In the genomic region with DNA sequence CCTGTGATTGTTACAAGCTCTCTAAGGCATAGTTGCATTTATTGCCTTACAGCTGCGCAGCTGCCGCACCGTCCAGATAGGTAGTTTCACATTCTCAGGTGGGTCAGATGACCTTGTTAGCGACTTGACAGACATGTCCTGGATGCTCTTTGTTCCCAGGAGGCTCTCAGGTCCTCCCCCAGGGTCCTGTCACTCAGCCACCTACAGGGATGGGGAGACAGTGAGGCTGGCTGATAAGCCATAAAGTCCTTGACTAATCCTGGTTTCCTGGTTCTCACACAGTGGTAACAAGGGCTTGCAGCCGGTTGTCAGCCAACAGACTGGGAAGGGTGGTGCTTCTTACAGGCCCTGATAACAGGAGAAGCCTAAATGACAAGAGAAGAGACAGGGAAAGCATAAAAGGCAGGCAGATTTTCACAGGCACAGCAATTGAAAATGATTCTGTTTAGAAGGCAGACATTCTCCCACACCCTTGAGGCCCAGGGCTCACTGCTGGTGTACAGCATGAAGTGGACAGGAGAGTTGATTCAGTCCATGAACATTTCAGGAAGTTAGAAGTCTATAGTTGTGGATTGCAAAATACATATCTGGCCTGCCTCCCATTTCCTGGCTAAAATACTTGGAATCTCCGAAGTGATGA, we compare ENCODE assay signal across 8 cellular contexts. TPM values are rescaled to one million over a fixed set of nuclear protein-coding genes. Genes with fewer than 3 reads are reported as not detected.
DNase-seq lines count a peak whose midpoint lies in the region; ATAC-seq and TF ChIP-seq lines count a peak whose summit lies in the region.

No MANE protein-coding gene starts in this region.

- H3K4ac ChIP-seq in IMR-90 (ENCODE audit: low read depth, low read length): peak overlapping the region; percentile 25; the same call in 1 of the 2 replicates

- H4K20me1 ChIP-seq in IMR-90 (ENCODE audit: insufficient read depth, low read length): peaks cover 73% of the 10 kb centered on the region

- H3K4me3 ChIP-seq in IMR-90 (ENCODE audit: insufficient read depth, low read depth, low read length) (no peak overlapping the region), brain microvascular endothelial cell (ENCODE audit: low read depth, low read length) (peak overlapping the region; percentile 99)

- H2BK20ac ChIP-seq in IMR-90 (ENCODE audit: low read depth, low read length): no peak overlapping the region

- no peak overlapping the region for H3K18ac ChIP-seq in IMR-90 (ENCODE audit: low read depth, low read length)

- H3K27ac ChIP-seq in IMR-90 (ENCODE audit: insufficient read depth, low read length) (peak overlapping the region; percentile 74), brain microvascular endothelial cell (peak overlapping the region; percentile 100)

- POLR2A ChIA-PET in IMR-90 (lab: Charles Lee; ENCODE audit: unreplicated experiment): no interaction called here

- H2AFZ ChIP-seq in IMR-90 (replicated peaks; ENCODE audit: low read length, poor library complexity): no peak overlapping the region

- peaks cover 35% of the 10 kb centered on the region for H3K4me1 ChIP-seq in IMR-90 (ENCODE audit: control insufficient read depth, insufficient read depth, low read length)

- no peak for TF ChIP-seq RAD21 in IMR-90 (IDR thresholded peaks at IDR 0.05; ENCODE audit: low read length)

- H3K9me1 ChIP-seq in IMR-90 (ENCODE audit: insufficient read depth, low read length): peaks cover 32% of the 10 kb centered on the region

- H3K23ac ChIP-seq in IMR-90 (ENCODE audit: low read depth, low read length): peak overlapping the region; percentile 39

- H4K5ac ChIP-seq in IMR-90 (ENCODE audit: low read depth, low read length): no peak overlapping the region

- CTCF ChIA-PET in IMR-90 (lab: Yijun Ruan, JAX): no interaction called here

- peak overlapping the region; percentile 35 for H2AK9ac ChIP-seq in IMR-90 (replicated peaks; ENCODE audit: low read depth, low read length, poor library complexity)

- H3K27me3 ChIP-seq in IMR-90 (ENCODE audit: control insufficient read depth, insufficient read depth, low read length): no peaks in the 10 kb centered on the region
- H3K27me3 ChIP-seq in brain microvascular endothelial cell (replicated peaks): no peaks in the 10 kb centered on the region

- no TSS peak for BruUV-seq in IMR-90 (replicated peaks; lab: Mats Ljungman, UMichigan)

- DNase-seq in AG09319 (ENCODE audit: extremely low read depth, low read depth) (peak; percentile 41), IMR-90 (peak; percentile 84), brain microvascular endothelial cell (peak; percentile 55), lung microvascular endothelial cell (ENCODE audit: low read depth in 2 of 2) (peak; percentile 71 to 80), NCI-H1436 treated with DMSO at 0.1 percent for 48 hours (lab: John Stamatoyannopoulos, UW) (no peak), NCI-H2227 treated with DMSO at 0.1 percent for 48 hours (lab: John Stamatoyannopoulos, UW) (no peak), SW480 (ENCODE audit: low spot score) (no peak), GM20000 (ENCODE audit: low spot score) (no peak)

- H4K91ac ChIP-seq in IMR-90 (ENCODE audit: insufficient read depth, low read depth, low read length): no peak overlapping the region

- H2BK5ac ChIP-seq in IMR-90 (ENCODE audit: low read depth, low read length, poor library complexity, severe bottlenecking): peak overlapping the region; percentile 74

- peaks cover 12% of the 10 kb centered on the region for H3K36me3 ChIP-seq in IMR-90 (ENCODE audit: control insufficient read depth, insufficient read depth, low read length)
- peaks cover 18% of the 10 kb centered on the region for H3K36me3 ChIP-seq in brain microvascular endothelial cell (replicated peaks)

- H4K8ac ChIP-seq in IMR-90 (ENCODE audit: low read depth in 2 of 2, low read length in 2 of 2): no peak overlapping the region

- peaks cover 0 to 43% of the 10 kb centered on the region in 2 experiments; a peak in 2 of 4 replicates for H3K79me1 ChIP-seq in IMR-90 (ENCODE audit: low read depth in 1 of 2, low read length in 2 of 2)

- ATAC-seq in IMR-90 (ENCODE audit: low read depth): peak; percentile 18

- H2BK15ac ChIP-seq in IMR-90 (ENCODE audit: low read depth, low read length): no peak overlapping the region

- WGBS in IMR-90 (ENCODE audit: extremely low coverage in 2 of 2, insufficient read length in 1 of 2), 2 experiments: 100% methylated on average over 2 of the region's 6 CpGs; no CpG with 5 or more reads in 1 of the 2 experiments

- H3K9ac ChIP-seq in IMR-90 (ENCODE audit: low read depth, low read length): peak overlapping the region; percentile 99

- peak overlapping the region; percentile 98 for H3K4me2 ChIP-seq in IMR-90 (ENCODE audit: low read depth, low read length)

- peak overlapping the region; percentile 20; the same call in 1 of the 2 replicates for H2AK5ac ChIP-seq in IMR-90 (ENCODE audit: low read depth, low read length)

- no peak overlapping the region for H2BK120ac ChIP-seq in IMR-90 (ENCODE audit: low read depth, low read length)

- in situ Hi-C loops in IMR-90 (cut with MboI; ENCODE audit: low sequenced_read_pairs): loop anchor here (10.0 kb wide), 1 partner anchor 321 kb away; no protein-coding TSS in a partner anchor
- in situ Hi-C loops in brain microvascular endothelial cell (cut with HindIII; ENCODE audit: low pct_ligation_motif_present, low sequenced_read_pairs): no loop called here

- TF ChIP-seq CTCF in AG09319 (IDR thresholded peaks at IDR 0.05; ENCODE audit: low read depth, low read length) (no peak), IMR-90 (conservative IDR thresholded peaks at IDR 0.05; ENCODE audit: low read depth, low read length) (no peak), brain microvascular endothelial cell (IDR thresholded peaks at IDR 0.05; ENCODE audit: low read depth, low read length, missing control alignments) (no peak), GM20000 (IDR thresholded peaks at IDR 0.05; ENCODE audit: extremely low read depth, missing control alignments) (no peak)

- dilution Hi-C loops in IMR-90 (cut with HindIII; ENCODE audit: low sequenced_read_pairs, unreplicated experiment): no loop called here

- 0 out of 2 replicates have a peak, but pooled peaks have one; percentile 45 for TF ChIP-seq POLR2A in IMR-90 (IDR thresholded peaks at IDR 0.05; ENCODE audit: low read depth, low read length)

- H3K9me3 ChIP-seq in IMR-90 (ENCODE audit: control insufficient read depth, insufficient read depth, low read length): no peaks in the 10 kb centered on the region

- H3K14ac ChIP-seq in IMR-90 (replicated peaks; ENCODE audit: low read depth, low read length): peak overlapping the region; percentile 39

- H3K56ac ChIP-seq in IMR-90 (ENCODE audit: extremely low read depth, insufficient read depth, low read length): 0 out of 2 replicates have a peak overlapping the region, but pooled peaks have one; percentile 18

- intact Hi-C loops in IMR-90 (cut with micrococcal nuclease): loop anchor here (2.0 to 10.0 kb wide), 2 partner anchors 17 to 601 kb away; a partner anchor contains a TSS

TF ChIP-seq in IMR-90, 13 proteins besides CTCF, POLR2A, EP300 and RAD21:
- no peak for TF ChIP-seq RCOR1 (IDR thresholded peaks at IDR 0.05; ENCODE audit: insufficient replicate concordance, low read length)
- TF ChIP-seq MXI1 (IDR thresholded peaks at IDR 0.05; ENCODE audit: borderline replicate concordance, low read depth, low read length): 0 out of 2 replicates have a peak, but pooled peaks have one; percentile 63
- no peak for TF ChIP-seq RFX5 (IDR thresholded peaks at IDR 0.05; ENCODE audit: low read depth, low read length)
- TF ChIP-seq CEBPB (IDR thresholded peaks at IDR 0.05; ENCODE audit: low read depth, low read length): peak; percentile 94

RNA-seq across cellular contexts. Expression of a gene that starts 2.9 kb away (rescaled TPM):
- 306 and 330 TPM in 2 replicates for total RNA-seq in IMR-90 (2012; rRNA removed)
- 1,099 and 1,100 TPM in 2 replicates for polyA plus RNA-seq in IMR-90 (2012; rRNA removed)
- 570 and 893 TPM in 2 replicates for polyA plus RNA-seq in IMR-90 (2012; cell fraction: cytosol; rRNA removed)
- polyA plus RNA-seq in IMR-90 (2012; cell fraction: nucleus; rRNA removed; ENCODE audit: low replicate concordance): 435 and 685 TPM in 2 replicates
- total RNA-seq in lung microvascular endothelial cell: 205 and 292 TPM in 2 replicates

RNA-seq across cellular contexts. Expression of a gene that starts 17.7 kb away (rescaled TPM):
- total RNA-seq in IMR-90 (2012; rRNA removed) (4.3 and 4.7 TPM in 2 replicates), lung microvascular endothelial cell (6.5 and 8.1 TPM in 2 replicates)
- polyA plus RNA-seq in IMR-90 (2012; rRNA removed): 13.0 and 15.4 TPM in 2 replicates
- 20.6 and 27.3 TPM in 2 replicates for polyA plus RNA-seq in IMR-90 (2012; cell fraction: cytosol; rRNA removed)
- 46.8 and 78.0 TPM in 2 replicates for polyA plus RNA-seq in IMR-90 (2012; cell fraction: nucleus; rRNA removed; ENCODE audit: low replicate concordance)

RNA-seq across cellular contexts. Expression of a gene that starts 23.7 kb away (rescaled TPM):
- total RNA-seq in IMR-90 (2012; rRNA removed): 48.9 TPM in 2 replicates
- polyA plus RNA-seq in IMR-90 (2012; rRNA removed): 95.4 and 121 TPM in 2 replicates
- 115 and 152 TPM in 2 replicates for polyA plus RNA-seq in IMR-90 (2012; cell fraction: cytosol; rRNA removed)
- 146 and 244 TPM in 2 replicates for polyA plus RNA-seq in IMR-90 (2012; cell fraction: nucleus; rRNA removed; ENCODE audit: low replicate concordance)
- total RNA-seq in lung microvascular endothelial cell: 35.7 and 47.4 TPM in 2 replicates

RNA-seq across cellular contexts. Expression of a gene that starts 54.7 kb away (rescaled TPM):
- total RNA-seq in IMR-90 (2012; rRNA removed): 465 and 524 TPM in 2 replicates
- 548 and 630 TPM in 2 replicates for polyA plus RNA-seq in IMR-90 (2012; rRNA removed)
- 522 and 1,067 TPM in 2 replicates for polyA plus RNA-seq in IMR-90 (2012; cell fraction: cytosol; rRNA removed)
- 571 and 1,090 TPM in 2 replicates for polyA plus RNA-seq in IMR-90 (2012; cell fraction: nucleus; rRNA removed; ENCODE audit: low replicate concordance)
- 590 and 952 TPM in 2 replicates for total RNA-seq in lung microvascular endothelial cell

Comparison
In these comparisons a context has a peak if more than half of its experiments do, and no peak if none do; other contexts are left out.
1. DNase-seq: peak in AG09319 (single experiment), IMR-90 (single experiment), brain microvascular endothelial cell (single experiment) and lung microvascular endothelial cell (2 of 2); none in NCI-H1436 treated with DMSO at 0.1 percent for 48 hours (single experiment), NCI-H2227 treated with DMSO at 0.1 percent for 48 hours (single experiment), SW480 (single experiment) and GM20000 (single experiment).